ENCODE assay signal across 13 cellular contexts in genomic region chr5:418681-419121, GRCh38. TPM values are rescaled to one million over a fixed set of nuclear protein-coding genes. Genes with fewer than 3 reads are reported as not detected.
A peak's percentile ranks its signal among the peaks of the same experiment; 100 is the strongest.
DNase-seq lines count a peak whose midpoint lies in the region; TF ChIP-seq lines count a peak whose summit lies in the region.
"Had no signal": no experiment of that assay in that cellular context is flagged by ENCODE, and none has a peak within 500 bp of the region (broad histone marks: within the 10 kb centered on the region; RNA-seq: fewer than 3 reads in every experiment).

No MANE protein-coding gene starts in this region.

- peaks cover 27% of the 10 kb centered on the region for H3K4me1 Mint-ChIP-seq in HFFc6 (ENCODE audit: low read depth)
- H3K4me1 Mint-ChIP-seq in CD4-positive, alpha-beta memory T cell = peaks cover 0 to 5% (median 0%) of the 10 kb centered on the region in 4 donors
- no peaks in the 10 kb centered on the region for H3K4me1 Mint-ChIP-seq in Calu3 (ENCODE audit: low read depth, unreplicated experiment)

- no peaks in the 10 kb centered on the region for H3K9me3 ChIP-seq in CD4-positive, alpha-beta memory T cell (ENCODE audit: control insufficient read depth in 1 of 2, low read length in 2 of 2)

- H3K4me3 ChIP-seq in CD4-positive, alpha-beta memory T cell (ENCODE audit: low read length in 2 of 2) = no peak overlapping the region

- no peaks in the 10 kb centered on the region for H3K36me3 ChIP-seq in CD4-positive, alpha-beta memory T cell (ENCODE audit: insufficient read depth, low read length)

- H3K4me3 Mint-ChIP-seq in HFFc6 (no peak overlapping the region), Calu3 (ENCODE audit: low read depth, unreplicated experiment) (no peak overlapping the region)
- no peak overlapping the region for H3K4me3 Mint-ChIP-seq in CD4-positive, alpha-beta memory T cell
- H3K4me3 Mint-ChIP-seq: nephron had no signal

- no peaks in the 10 kb centered on the region for H3K27me3 ChIP-seq in CD4-positive, alpha-beta memory T cell (ENCODE audit: insufficient read depth, low read length)

- CTCF ChIA-PET in CD4-positive, alpha-beta memory T cell (lab: Charles Lee; ENCODE audit: partially characterized antibody) = no interaction called here
- CTCF ChIA-PET in Calu3 (lab: Charles Lee) = interaction anchor here (0.9 kb wide), 1 partner anchor 325 kb away, joined by 3 read pairs; no protein-coding TSS in a partner anchor

- POLR2A ChIA-PET in CD4-positive, alpha-beta memory T cell (lab: Charles Lee; ENCODE audit: partially characterized antibody) = no interaction called here

- no peaks in the 10 kb centered on the region for H3K4me1 ChIP-seq in CD4-positive, alpha-beta memory T cell (ENCODE audit: insufficient read depth, low read length)

- no peak overlapping the region for H3K27ac ChIP-seq in CD4-positive, alpha-beta memory T cell (ENCODE audit: low read depth, low read length)
- H3K27ac ChIP-seq: C4-2B had no signal

- H3K9me3 Mint-ChIP-seq in HFFc6 (peaks cover 5% of the 10 kb centered on the region; the same call in 1 of the 2 replicates), Calu3 (ENCODE audit: low read depth, unreplicated experiment) (no peaks in the 10 kb centered on the region)
- no peaks in the 10 kb centered on the region for H3K9me3 Mint-ChIP-seq in CD4-positive, alpha-beta memory T cell
- H3K9me3 Mint-ChIP-seq: nephron had no signal

- intact Hi-C loops in CD4-positive, alpha-beta memory T cell (cut with micrococcal nuclease) = no loop called here
- intact Hi-C loops in Calu3 (cut with micrococcal nuclease; ENCODE audit: unreplicated experiment) = no loop called here

- H3K27ac Mint-ChIP-seq in HFFc6 (peak overlapping the region; percentile 26; the same call in 1 of the 2 replicates), Calu3 (ENCODE audit: unreplicated experiment) (no peak overlapping the region)
- no peak overlapping the region for H3K27ac Mint-ChIP-seq in CD4-positive, alpha-beta memory T cell

- DNase-seq in AML-193 (lab: John Stamatoyannopoulos, UW) (peak; percentile 50 to 76), HFFc6 (no peak), RPMI7951 (ENCODE audit: low read depth) (peak; percentile 95), mesenteric fat pad (ENCODE audit: low spot score) (peak; percentile 83), NCI-H1048 (lab: John Stamatoyannopoulos, UW) (no peak), Calu3 (no peak), activated gamma-delta T cell treated with Interleukin-2 at 50 U/mL for 16 hours (no peak)
- no peak for DNase-seq in CD4-positive, alpha-beta memory T cell
- DNase-seq: activated T-cell treated with anti-CD3 and anti-CD28 coated beads, Interleukin-2, amount 50 U/mL, for 1 hour; effector CD4-positive, alpha-beta T cell; NCI-H510A had no signal

- BruUV-seq in Calu3 (replicated peaks; lab: Mats Ljungman, UMichigan) = no TSS peak

- H3K36me3 Mint-ChIP-seq in HFFc6 (ENCODE audit: low read depth) = peaks cover 49% of the 10 kb centered on the region
- no peaks in the 10 kb centered on the region for H3K36me3 Mint-ChIP-seq in CD4-positive, alpha-beta memory T cell
- H3K36me3 Mint-ChIP-seq in Calu3 (ENCODE audit: insufficient read depth, unreplicated experiment) = no peaks in the 10 kb centered on the region

- TF ChIP-seq CTCF in HFFc6 (IDR thresholded peaks at IDR 0.05) (no peak), Calu3 (IDR thresholded peaks at IDR 0.05; ENCODE audit: unreplicated experiment) (no peak)

- peaks cover 32% of the 10 kb centered on the region for H3K27me3 Mint-ChIP-seq in HFFc6 (ENCODE audit: insufficient read depth)
- H3K27me3 Mint-ChIP-seq in CD4-positive, alpha-beta memory T cell = no peaks in the 10 kb centered on the region
- no peaks in the 10 kb centered on the region for H3K27me3 Mint-ChIP-seq in Calu3 (ENCODE audit: unreplicated experiment)

RNA-seq across cellular contexts. Expression of gene EXOC3, which starts 24.3 kb away (rescaled TPM):
- total RNA-seq in HFFc6 (2021; fragmentation: NEBNext Ultra II Directional; extraction: Animal tissue kit (Norgen Biotek cat#: 25700)) = 10 to 100 TPM; 46.8 to 54.1 (median 50.3) TPM
- 22.7 and 25.2 TPM in 2 replicates for total RNA-seq in RPMI7951 (2014; rRNA removed; shearing (Covaris generic))
- total RNA-seq in mesenteric fat pad (58.5 TPM), Calu3 (2022) (63.8 and 69.4 TPM in 2 replicates)
- total RNA-seq in CD4-positive, alpha-beta memory T cell = 10 to 100 TPM; 83.0 to 96.1 TPM
- polyA plus RNA-seq in CD4-positive, alpha-beta memory T cell = 10 to 100 TPM; 32.0 to 42.8 TPM

Comparison
In these comparisons a context has a peak if more than half of its experiments do, and no peak if none do; other contexts are left out.
1. DNase-seq: peak in AML-193 (2 of 2), RPMI7951 (single experiment) and mesenteric fat pad (single experiment); none in HFFc6 (single experiment), NCI-H1048 (single experiment), CD4-positive, alpha-beta memory T cell (0 of 5), Calu3 (single experiment) and activated gamma-delta T cell treated with Interleukin-2 at 50 U/mL for 16 hours (single experiment).